Comparison of ENCODE assay signal across 14 cellular contexts in genomic region chrX:110055616-110056015, GRCh38.
"Had no signal": no experiment of that assay in that cellular context is flagged by ENCODE, and none has a peak within 500 bp of the region (broad histone marks: within the 10 kb centered on the region; RNA-seq: fewer than 3 reads in every experiment).

No MANE protein-coding gene starts in this region.

- H2AFZ ChIP-seq: hepatocyte, neural progenitor cell, parathyroid adenoma had no signal

- H3K9ac ChIP-seq: neural progenitor cell, parathyroid adenoma had no signal

- FAIRE-seq: endometrium, small intestine had no signal

- DNase-seq: activated effector memory CD4-positive, alpha-beta T cell treated with Interleukin-2 at 50 U/mL for 16 hours; left cardiac atrium; lower lobe of right lung; small intestine; tibial artery had no signal

- H3K27ac Mint-ChIP-seq: activated naive CD8-positive, alpha-beta T cell; mesothelial cell of epicardium; neural progenitor cell had no signal

- H3K4me3 ChIP-seq: gastroesophageal sphincter, hepatocyte, lower lobe of right lung, neural progenitor cell, right atrium auricular region, tibial artery, vagina had no signal

- H3K4me3 Mint-ChIP-seq: activated naive CD8-positive, alpha-beta T cell; mesothelial cell of epicardium; neural progenitor cell had no signal

- H3K27ac ChIP-seq: gastroesophageal sphincter, hepatocyte, lower lobe of right lung, neural progenitor cell, parathyroid adenoma, right atrium auricular region, tibial artery, vagina had no signal

- H3K4me2 ChIP-seq: hepatocyte, neural progenitor cell had no signal

- H3K4me1 ChIP-seq: gastroesophageal sphincter, lower lobe of right lung, parathyroid adenoma, right atrium auricular region, tibial artery, vagina had no signal

- H3K27me3 Mint-ChIP-seq: activated naive CD8-positive, alpha-beta T cell had no signal

- H3K9me3 ChIP-seq: gastroesophageal sphincter, lower lobe of right lung, right atrium auricular region, tibial artery, vagina had no signal

- H3K27me3 ChIP-seq: gastroesophageal sphincter, hepatocyte, neural progenitor cell, right atrium auricular region, tibial artery, vagina had no signal

- H3K79me2 ChIP-seq: hepatocyte had no signal

- ATAC-seq: gastroesophageal sphincter, left cardiac atrium, lower lobe of right lung had no signal

- H3K36me3 ChIP-seq: lower lobe of right lung, right atrium auricular region, tibial artery, vagina had no signal
